ENCODE assay signal across 21 cellular contexts in the genomic region with DNA sequence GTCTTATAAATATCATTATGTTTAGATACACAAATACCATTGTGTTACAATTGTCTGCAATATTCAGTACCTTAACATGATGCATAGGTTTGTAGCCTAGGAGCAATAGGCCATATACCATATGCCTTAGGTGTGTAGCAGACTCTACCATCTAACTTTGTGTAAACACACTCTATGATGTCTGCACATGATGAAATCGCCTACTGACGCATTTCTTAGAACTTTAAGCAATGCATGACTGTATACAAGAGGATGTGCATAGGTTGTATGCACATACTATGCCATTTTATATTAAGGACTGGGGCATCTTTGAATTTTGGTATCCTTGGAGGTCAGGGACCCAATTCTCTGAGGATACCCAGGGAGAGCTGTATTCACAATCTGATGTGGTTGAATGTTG. TPM values are rescaled to one million over a fixed set of nuclear protein-coding genes. Genes with fewer than 3 reads are reported as not detected.
DNase-seq lines count a peak whose midpoint lies in the region; FAIRE-seq and TF ChIP-seq lines count a peak whose summit lies in the region.
"Had no signal": no experiment of that assay in that cellular context is flagged by ENCODE, and none has a peak within 500 bp of the region (broad histone marks: within the 10 kb centered on the region; RNA-seq: fewer than 3 reads in every experiment).

No MANE protein-coding gene starts in this region.

- H3K27me3 ChIP-seq in OCI-LY3 (ENCODE audit: low read depth, low read length) = no peaks in the 10 kb centered on the region
- no peaks in the 10 kb centered on the region for H3K27me3 ChIP-seq in spleen (replicated peaks in 1 of 7)
- H3K27me3 ChIP-seq in mammary epithelial cell (ENCODE audit: insufficient read depth, low read length) = no peaks in the 10 kb centered on the region
- H3K27me3 ChIP-seq: upper lobe of left lung had no signal

- no peak for DNase-seq in GM12891 (ENCODE audit: insufficient read length, low spot score)
- peak; percentile 19 for DNase-seq in fibroblast of peridontal ligament (ENCODE audit: extremely low read depth)
- no peak for DNase-seq in spleen
- no peak for DNase-seq in DMS153 treated with DMSO at 0.1 percent for 48 hours (lab: John Stamatoyannopoulos, UW; ENCODE audit: unreplicated experiment)
- no peak for DNase-seq in OCI-M2 (lab: John Stamatoyannopoulos, UW; ENCODE audit: unreplicated experiment)
- no peak for DNase-seq in mammary epithelial cell
- DNase-seq: activated CD4-positive, alpha-beta T cell treated with anti-CD3 and anti-CD28 coated beads for 48 hours; activated gamma-delta T cell treated with Interleukin-2 at 50 U/mL for 16 hours; activated T-cell treated with anti-CD3 and anti-CD28 coated beads, Interleukin-2, amount 50 U/mL, for 4 hours; glutamatergic neuron; KG1; MM.1S; NCI-H1417; NCI-H2081; NCI-H774; OCI-M1; substantia nigra; upper lobe of left lung had no signal

- 0 out of 2 replicates have a peak overlapping the region, but pooled peaks have one; percentile 86 for H3K4me2 ChIP-seq in OCI-LY3 (ENCODE audit: low read length)
- no peak overlapping the region for H3K4me2 ChIP-seq in mammary epithelial cell (ENCODE audit: insufficient read depth, low read depth, low read length)

- H4K20me1 ChIP-seq in OCI-LY3 (ENCODE audit: insufficient read depth, low read length) = no peaks in the 10 kb centered on the region
- no peaks in the 10 kb centered on the region for H4K20me1 ChIP-seq in mammary epithelial cell (ENCODE audit: insufficient read depth, low read length)

- H3K79me2 ChIP-seq in OCI-LY3 (ENCODE audit: low read length) (no peaks in the 10 kb centered on the region), mammary epithelial cell (ENCODE audit: insufficient read depth, low read length) (no peaks in the 10 kb centered on the region)
- H3K79me2 ChIP-seq: parathyroid adenoma had no signal

- TF ChIP-seq POLR2A in GM12891 (IDR thresholded peaks at IDR 0.05; ENCODE audit: low read depth, low read length) = no peak
- no peak for TF ChIP-seq POLR2A in spleen (IDR thresholded peaks at IDR 0.05)

- no peaks in the 10 kb centered on the region for H3K9me3 ChIP-seq in OCI-LY3 (ENCODE audit: insufficient read depth, low read length)
- no peaks in the 10 kb centered on the region for H3K9me3 ChIP-seq in spleen
- no peaks in the 10 kb centered on the region for H3K9me3 ChIP-seq in mammary epithelial cell (replicated peaks; ENCODE audit: insufficient read depth, low read length)
- H3K9me3 ChIP-seq: upper lobe of left lung had no signal

- in situ Hi-C loops in mammary epithelial cell (cut with MboI; ENCODE audit: low sequenced_read_pairs in 2 of 2) = no loop called here

- H3K9ac ChIP-seq in OCI-LY3 (ENCODE audit: low read length) (no peak overlapping the region), mammary epithelial cell (ENCODE audit: insufficient read depth, low read length) (no peak overlapping the region)
- H3K9ac ChIP-seq: parathyroid adenoma had no signal

- WGBS in spleen, 5 donors = 85 to 91% (median 86%) methylated on average over 2 of the region's 2 CpGs
- 100% methylated on average over 2 of the region's 2 CpGs for WGBS in mammary epithelial cell (ENCODE audit: low coverage, missing lambda C conversion rate)

- H3K27ac ChIP-seq in OCI-LY3 (ENCODE audit: low read length) (no peak overlapping the region), spleen (peak overlapping the region; percentile 41 to 87 (median 76)), mammary epithelial cell (ENCODE audit: insufficient read depth, low read depth, low read length) (no peak overlapping the region)
- H3K27ac ChIP-seq: parathyroid adenoma, upper lobe of left lung had no signal

- peak; percentile 28 for FAIRE-seq in GM12891 (lab: Jason Lieb, UNC)
- FAIRE-seq: endothelial cell of umbilical vein had no signal

- CTCF ChIA-PET in mammary epithelial cell (lab: Charles Lee; ENCODE audit: low non-redundant PET) = no interaction called here

- H3K4me1 ChIP-seq in OCI-LY3 (ENCODE audit: low read length) = peaks cover 48% of the 10 kb centered on the region
- H3K4me1 ChIP-seq in spleen = peaks cover 7 to 70% (median 26%) of the 10 kb centered on the region in 6 donors
- H3K4me1 ChIP-seq in mammary epithelial cell (ENCODE audit: insufficient read depth, low read length) = no peaks in the 10 kb centered on the region
- H3K4me1 ChIP-seq: parathyroid adenoma had no signal

- no peaks in the 10 kb centered on the region for H3K36me3 ChIP-seq in OCI-LY3 (replicated peaks; ENCODE audit: low read depth, low read length)
- peaks cover 0 to 3% (median 0%) of the 10 kb centered on the region in 6 donors for H3K36me3 ChIP-seq in spleen
- H3K36me3 ChIP-seq in mammary epithelial cell (ENCODE audit: insufficient read depth, low read length) = no peaks in the 10 kb centered on the region
- H3K36me3 ChIP-seq: upper lobe of left lung had no signal

- H3K4me3 ChIP-seq in OCI-LY3 (ENCODE audit: low read length) (no peak overlapping the region), spleen (peak overlapping the region in 2 of 8 donors; percentile 22 to 59), mammary epithelial cell (replicated peaks in 1 of 3; ENCODE audit: insufficient read depth in 1 of 3, low read depth in 2 of 3, low read length in 3 of 3) (no peak overlapping the region)
- H3K4me3 ChIP-seq: upper lobe of left lung had no signal

- dilution Hi-C loops in mammary epithelial cell (cut with HindIII; ENCODE audit: low sequenced_read_pairs) = no loop called here

- no TSS peak for BruUV-seq in mammary epithelial cell (replicated peaks; lab: Mats Ljungman, UMichigan)

- no peak for TF ChIP-seq CTCF in OCI-LY3 (IDR thresholded peaks at IDR 0.05; ENCODE audit: low read depth, low read length)
- no peak for TF ChIP-seq CTCF in spleen (IDR thresholded peaks at IDR 0.05 in 8 of 11, conservative IDR thresholded peaks at IDR 0.05 in 3 of 11)
- TF ChIP-seq CTCF in mammary epithelial cell (conservative IDR thresholded peaks at IDR 0.05 in 1 of 2, IDR thresholded peaks at IDR 0.05 in 1 of 2; ENCODE audit: extremely low read depth in 1 of 2, insufficient read depth in 1 of 2, low read depth in 1 of 2, low read length in 2 of 2) = no peak

- H2AFZ ChIP-seq in OCI-LY3 (ENCODE audit: low read depth, low read length) (no peak overlapping the region), mammary epithelial cell (ENCODE audit: low read depth, low read length) (no peak overlapping the region)
- H2AFZ ChIP-seq: parathyroid adenoma had no signal

- intact Hi-C loops in spleen (cut with DNase I; ENCODE audit: low total_unique reads) (no loop called here), mammary epithelial cell (cut with micrococcal nuclease) (no loop called here)

TF ChIP-seq in GM12891, 5 proteins besides CTCF, POLR2A, EP300 and RAD21:
- TF ChIP-seq POLR2AphosphoS5 (IDR thresholded peaks at IDR 0.05; ENCODE audit: low read depth, low read length) = no peak
- no peak for TF ChIP-seq PAX5 (IDR thresholded peaks at IDR 0.05; ENCODE audit: insufficient read depth, low read length, severe bottlenecking)
- no peak for TF ChIP-seq SPI1 (IDR thresholded peaks at IDR 0.05; ENCODE audit: low read depth, low read length)
- no peak for TF ChIP-seq POU2F2 (IDR thresholded peaks at IDR 0.05; ENCODE audit: low read depth, low read length)
- TF ChIP-seq TAF1 (IDR thresholded peaks at IDR 0.05; ENCODE audit: low read depth, low read length) = no peak
TF ChIP-seq in GM12891: peak in this region for 0.

RNA-seq across cellular contexts. Expression of a gene that starts 10.1 kb away (rescaled TPM):
- 117 TPM for polyA plus RNA-seq in GM12891 (2012; ENCODE audit: low read depth, missing spikeins)
- total RNA-seq in spleen = 100 to 1,000 TPM; 171 to 358 (median 256) TPM
- polyA plus RNA-seq in spleen = 100 to 1,000 TPM; 122 to 228 (median 132) TPM
- total RNA-seq in mammary epithelial cell = 10 to 100 TPM; 26.8 to 68.2 TPM
- polyA plus RNA-seq in mammary epithelial cell = 24.8 TPM
- 70.4 TPM for polyA minus RNA-seq in mammary epithelial cell

Comparison
In these comparisons a context has a peak if more than half of its experiments do, and no peak if none do; other contexts are left out.
1. H3K27ac ChIP-seq: peak in spleen (8 of 8); none in OCI-LY3 (single experiment) and mammary epithelial cell (single experiment).